12 cellular contexts compared by ENCODE assay signal in genomic region chr17:64628641-64629040, GRCh38. TPM values are rescaled to one million over a fixed set of nuclear protein-coding genes. Genes with fewer than 3 reads are reported as not detected.
A peak's percentile ranks its signal among the peaks of the same experiment; 100 is the strongest.
DNase-seq lines count a peak whose midpoint lies in the region; ATAC-seq and TF ChIP-seq lines count a peak whose summit lies in the region.
"Had no signal": no experiment of that assay in that cellular context is flagged by ENCODE, and none has a peak within 500 bp of the region (broad histone marks: within the 10 kb centered on the region; RNA-seq: fewer than 3 reads in every experiment).

No MANE protein-coding gene starts in this region.

- no TSS peak for BruUV-seq in Caco-2 (replicated peaks; lab: Mats Ljungman, UMichigan)

- intact Hi-C loops in Caco-2 (cut with micrococcal nuclease; ENCODE audit: unreplicated experiment): no loop called here

- no peak for TF ChIP-seq CTCF in GM10248 (IDR thresholded peaks at IDR 0.05; ENCODE audit: control extremely low read depth, extremely low read depth, low read depth, missing control alignments)
- no peak for TF ChIP-seq CTCF in endothelial cell (IDR thresholded peaks at IDR 0.05; ENCODE audit: unreplicated experiment)
- no peak for TF ChIP-seq CTCF in Caco-2 (IDR thresholded peaks at IDR 0.05; ENCODE audit: insufficient read depth in 1 of 2, low read depth in 1 of 2, low read length in 1 of 2, severe bottlenecking in 1 of 2, unreplicated experiment in 1 of 2)

- peaks cover 31% of the 10 kb centered on the region for H3K4me1 Mint-ChIP-seq in endothelial cell (ENCODE audit: unreplicated experiment)
- H3K4me1 Mint-ChIP-seq in Caco-2 (ENCODE audit: low read depth, unreplicated experiment): peaks cover 27% of the 10 kb centered on the region

- H3K27me3 Mint-ChIP-seq in endothelial cell (ENCODE audit: unreplicated experiment) (peaks cover 1% of the 10 kb centered on the region), Caco-2 (ENCODE audit: insufficient read depth, unreplicated experiment) (no peaks in the 10 kb centered on the region)

- ATAC-seq in GM18907 (IDR thresholded peaks at IDR 0.05; ENCODE audit: unreplicated experiment) (peak; percentile 74), HG03175 (IDR thresholded peaks at IDR 0.05; ENCODE audit: unreplicated experiment) (peak; percentile 42)

- peaks cover 8% of the 10 kb centered on the region; the same call in 1 of the 2 replicates for H3K4me1 ChIP-seq in Caco-2

- no peaks in the 10 kb centered on the region for H3K9me3 ChIP-seq in Caco-2
- H3K9me3 ChIP-seq: adrenal gland, stomach had no signal

- no peaks in the 10 kb centered on the region for H3K36me3 ChIP-seq in Caco-2 (ENCODE audit: control insufficient read depth, insufficient read depth, low read length)
- H3K36me3 ChIP-seq: adrenal gland had no signal

- no peaks in the 10 kb centered on the region for H3K9me3 Mint-ChIP-seq in endothelial cell (ENCODE audit: unreplicated experiment)
- H3K9me3 Mint-ChIP-seq in Caco-2 (ENCODE audit: unreplicated experiment): no peaks in the 10 kb centered on the region

- H3K4me3 Mint-ChIP-seq in endothelial cell (ENCODE audit: unreplicated experiment) (no peak overlapping the region), Caco-2 (ENCODE audit: unreplicated experiment) (no peak overlapping the region)

- POLR2A ChIA-PET in GM10248 (lab: Yijun Ruan, JAX): no interaction called here
- POLR2A ChIA-PET in Caco-2 (lab: Charles Lee): no interaction called here

- no peaks in the 10 kb centered on the region for H3K27me3 ChIP-seq in Caco-2 (replicated peaks; ENCODE audit: control insufficient read depth, insufficient read depth, low read length)
- H3K27me3 ChIP-seq: adrenal gland, stomach had no signal

- H3K27ac Mint-ChIP-seq in endothelial cell (ENCODE audit: unreplicated experiment) (peak overlapping the region; percentile 20), Caco-2 (ENCODE audit: unreplicated experiment) (no peak overlapping the region)

- CTCF ChIA-PET in GM10248 (lab: Yijun Ruan, JAX): interaction anchor here (1.1 to 7.9 kb wide), 2 partner anchors 19 to 53 kb away, joined by 3 to 54 read pairs; no protein-coding TSS in a partner anchor
- CTCF ChIA-PET in Caco-2 (lab: Charles Lee): no interaction called here

- H3K36me3 Mint-ChIP-seq in endothelial cell (ENCODE audit: low read depth, unreplicated experiment): no peaks in the 10 kb centered on the region
- no peaks in the 10 kb centered on the region for H3K36me3 Mint-ChIP-seq in Caco-2 (ENCODE audit: insufficient read depth, unreplicated experiment)

- no peak overlapping the region for H3K4me3 ChIP-seq in Caco-2 (ENCODE audit: low read depth, low read length)
- H3K4me3 ChIP-seq: adrenal gland, stomach had no signal

- DNase-seq in GM10248 (ENCODE audit: extremely low spot score) (peak; percentile 50), endothelial cell (ENCODE audit: low spot score) (no peak), Caco-2 (no peak), NCI-H128 (lab: John Stamatoyannopoulos, UW; ENCODE audit: unreplicated experiment) (no peak)
- DNase-seq in activated CD4-positive, CD25-positive, alpha-beta regulatory T cell treated with anti-CD3 and anti-CD28 coated beads, Interleukin-2, amount 50 U/mL, for 72 hours: no peak
- DNase-seq: adrenal gland, left colon, NCI-H446 treated with DMSO at 0.1 percent for 48 hours, Right ventricle myocardium superior, stomach had no signal

RNA-seq across cellular contexts. Expression of gene SMURF2, which starts 33.5 kb away (rescaled TPM):
- total RNA-seq in endothelial cell (ENCODE audit: unreplicated experiment) (69.2 TPM), Caco-2 (2022) (23.9 and 26.9 TPM in 2 replicates)
